Comparison of ENCODE assay signal across 12 cellular contexts in genomic region chr17:10197362-10197720, GRCh38. TPM values are rescaled to one million over a fixed set of nuclear protein-coding genes. Genes with fewer than 3 reads are reported as not detected.
A peak's percentile ranks its signal among the peaks of the same experiment; 100 is the strongest.
DNase-seq lines count a peak whose midpoint lies in the region; ATAC-seq, FAIRE-seq and TF ChIP-seq lines count a peak whose summit lies in the region.
"Had no signal": no experiment of that assay in that cellular context is flagged by ENCODE, and none has a peak within 500 bp of the region (broad histone marks: within the 10 kb centered on the region; RNA-seq: fewer than 3 reads in every experiment).

No MANE protein-coding gene starts in this region.

- H3K27ac ChIP-seq in gastroesophageal sphincter: peak overlapping the region in 3 of 4 donors; percentile 67 to 79 (median 73)
- H3K27ac ChIP-seq in kidney (ENCODE audit: low read depth in 2 of 2, low read length in 2 of 2): no peak overlapping the region

- peaks cover 2 to 13% of the 10 kb centered on the region in 2 donors for H3K9me3 Mint-ChIP-seq in natural killer cell
- H3K9me3 Mint-ChIP-seq in type B pancreatic cell: peaks cover 15% of the 10 kb centered on the region

- peak overlapping the region; percentile 92 for H3K9ac ChIP-seq in NT2/D1 (ENCODE audit: insufficient read length, low read depth)
- H3K9ac ChIP-seq in kidney (ENCODE audit: low read length in 2 of 2): no peak overlapping the region

- no peak for TF ChIP-seq EP300 in gastroesophageal sphincter (IDR thresholded peaks at IDR 0.05)

- no peak for TF ChIP-seq POLR2A in gastroesophageal sphincter (IDR thresholded peaks at IDR 0.05)

- FAIRE-seq in kidney (lab: Jason Lieb, UNC): no peak

- intact Hi-C loops in natural killer cell (cut with micrococcal nuclease) (loop anchor here (1.0 kb wide), 1 partner anchor 26 kb away; no protein-coding TSS in a partner anchor), kidney (cut with DNase I) (no loop called here)

- H3K4me1 Mint-ChIP-seq in natural killer cell (peaks cover 19 to 34% of the 10 kb centered on the region in 2 donors), type B pancreatic cell (ENCODE audit: unreplicated experiment) (peaks cover 4% of the 10 kb centered on the region)

- H3K4me3 Mint-ChIP-seq in natural killer cell (peak overlapping the region; percentile 41), type B pancreatic cell (peak overlapping the region; percentile 73)
- H3K4me3 Mint-ChIP-seq: activated naive CD4-positive, alpha-beta T cell treated with anti-CD3 and anti-CD28 coated beads, Interleukin-2, amount 10 ng/mL, durations not matched to agents 7 days and 5 days had no signal

- H3K36me3 ChIP-seq in NT2/D1 (ENCODE audit: insufficient read depth, insufficient read length, low read length): peaks cover 10% of the 10 kb centered on the region
- no peaks in the 10 kb centered on the region for H3K36me3 ChIP-seq in gastroesophageal sphincter
- H3K36me3 ChIP-seq in kidney (ENCODE audit: control insufficient read depth in 1 of 2, insufficient read depth in 2 of 2, low read length in 2 of 2): no peaks in the 10 kb centered on the region

- peaks cover 32% of the 10 kb centered on the region; the same call in 1 of the 2 replicates for H3K9me3 ChIP-seq in NT2/D1 (ENCODE audit: insufficient read depth, low read length)
- H3K9me3 ChIP-seq in gastroesophageal sphincter: peaks cover 0 to 18% (median 0%) of the 10 kb centered on the region in 3 donors
- peaks cover 0 to 7% of the 10 kb centered on the region in 2 donors for H3K9me3 ChIP-seq in kidney (ENCODE audit: control insufficient read depth in 1 of 2, low read length in 2 of 2)

- H3K27ac Mint-ChIP-seq in natural killer cell: no peak overlapping the region
- H3K27ac Mint-ChIP-seq in type B pancreatic cell: no peak overlapping the region
- H3K27ac Mint-ChIP-seq: activated naive CD4-positive, alpha-beta T cell treated with anti-CD3 and anti-CD28 coated beads, Interleukin-2, amount 10 ng/mL, durations not matched to agents 7 days and 5 days; stimulated activated memory B cell treated with anti-CD40 and anti-IgM and Interleukin-4, amounts not matched to agents 10 μg/mL and 1 μg/mL and 100 μg/mL, for 72 hours had no signal

- ATAC-seq in gastroesophageal sphincter (no peak), natural killer cell (no peak), GM18858 (IDR thresholded peaks at IDR 0.05; ENCODE audit: unreplicated experiment) (no peak), HG03159 (IDR thresholded peaks at IDR 0.05; ENCODE audit: unreplicated experiment) (no peak)
- ATAC-seq: PC-3; stimulated activated memory B cell treated with anti-CD40 and anti-IgM and Interleukin-4, amounts not matched to agents 10 μg/mL and 1 μg/mL and 100 μg/mL, for 72 hours had no signal

- DNase-seq in NT2/D1 (ENCODE audit: low read depth, low spot score) (no peak), natural killer cell (no peak), type B pancreatic cell (ENCODE audit: extremely low spot score, unreplicated experiment) (no peak), DMS53 treated with DMSO at 0.1 percent for 48 hours (lab: John Stamatoyannopoulos, UW; ENCODE audit: unreplicated experiment) (no peak), kidney (no peak)
- DNase-seq: NCI-H1694, PC-3 had no signal

- H3K27me3 Mint-ChIP-seq in natural killer cell (ENCODE audit: low read depth in 2 of 2) (peaks cover 15 to 27% of the 10 kb centered on the region in 2 donors), type B pancreatic cell (peaks cover 49% of the 10 kb centered on the region)

- peak overlapping the region; percentile 86 for H3K4me3 ChIP-seq in NT2/D1 (ENCODE audit: insufficient read length, low read depth)
- H3K4me3 ChIP-seq in gastroesophageal sphincter: peak overlapping the region; percentile 67 to 80
- no peak overlapping the region for H3K4me3 ChIP-seq in kidney (ENCODE audit: low read length in 2 of 2)

- no peak for TF ChIP-seq CTCF in gastroesophageal sphincter (IDR thresholded peaks at IDR 0.05)
- TF ChIP-seq CTCF in natural killer cell (IDR thresholded peaks at IDR 0.05): no peak
- TF ChIP-seq CTCF in type B pancreatic cell (conservative IDR thresholded peaks at IDR 0.05): no peak
- no peak for TF ChIP-seq CTCF in kidney (IDR thresholded peaks at IDR 0.05; ENCODE audit: borderline replicate concordance, extremely low read depth, insufficient read depth)

- H3K4me1 ChIP-seq in NT2/D1 (ENCODE audit: insufficient read depth, insufficient read length) (no peaks in the 10 kb centered on the region), gastroesophageal sphincter (peaks cover 0 to 36% (median 4%) of the 10 kb centered on the region in 3 donors), kidney (ENCODE audit: control insufficient read depth in 1 of 2, insufficient read depth in 1 of 2, low read depth in 1 of 2, low read length in 2 of 2) (peaks cover 0 to 2% of the 10 kb centered on the region in 2 donors)

- H3K27me3 ChIP-seq in NT2/D1 (ENCODE audit: insufficient read depth, insufficient read length) (peaks cover 17% of the 10 kb centered on the region), gastroesophageal sphincter (peaks cover 18% of the 10 kb centered on the region)

- WGBS in gastroesophageal sphincter (ENCODE audit: low coverage in 1 of 2), 2 donors: 14 to 33% methylated on average over 1 to 2 of the region's 11 CpGs

- H3K36me3 Mint-ChIP-seq in natural killer cell (peaks cover 9% of the 10 kb centered on the region), type B pancreatic cell (peaks cover 11% of the 10 kb centered on the region)

RNA-seq across cellular contexts. Expression of gene GAS7, which starts 1.1 kb away (rescaled TPM):
- 100 to 1,000 TPM in 1 of 4 donors, 10 to 100 TPM in 3; 62.6 to 122 (median 77.0) TPM for total RNA-seq in gastroesophageal sphincter
- total RNA-seq in natural killer cell: 10 to 100 TPM; 70.7 to 89.1 (median 84.8) TPM
- 5.9 and 19.5 TPM in 2 replicates for total RNA-seq in type B pancreatic cell (ENCODE audit: low replicate concordance)
- total RNA-seq in kidney: 20.5 TPM
- polyA plus RNA-seq in kidney (ENCODE audit: insufficient read depth, low read depth, low replicate concordance): 1.1 TPM
- total RNA-seq: PC-3 had no signal

Comparison
In these comparisons a context has a peak if more than half of its experiments do, and no peak if none do; other contexts are left out.
1. H3K4me3 ChIP-seq: peak in NT2/D1 (single experiment) and gastroesophageal sphincter (2 of 2); none in kidney (0 of 2).
2. H3K27ac ChIP-seq: peak in gastroesophageal sphincter (3 of 4); none in kidney (0 of 2).